10 cellular contexts compared by ENCODE assay signal in the genomic region with DNA sequence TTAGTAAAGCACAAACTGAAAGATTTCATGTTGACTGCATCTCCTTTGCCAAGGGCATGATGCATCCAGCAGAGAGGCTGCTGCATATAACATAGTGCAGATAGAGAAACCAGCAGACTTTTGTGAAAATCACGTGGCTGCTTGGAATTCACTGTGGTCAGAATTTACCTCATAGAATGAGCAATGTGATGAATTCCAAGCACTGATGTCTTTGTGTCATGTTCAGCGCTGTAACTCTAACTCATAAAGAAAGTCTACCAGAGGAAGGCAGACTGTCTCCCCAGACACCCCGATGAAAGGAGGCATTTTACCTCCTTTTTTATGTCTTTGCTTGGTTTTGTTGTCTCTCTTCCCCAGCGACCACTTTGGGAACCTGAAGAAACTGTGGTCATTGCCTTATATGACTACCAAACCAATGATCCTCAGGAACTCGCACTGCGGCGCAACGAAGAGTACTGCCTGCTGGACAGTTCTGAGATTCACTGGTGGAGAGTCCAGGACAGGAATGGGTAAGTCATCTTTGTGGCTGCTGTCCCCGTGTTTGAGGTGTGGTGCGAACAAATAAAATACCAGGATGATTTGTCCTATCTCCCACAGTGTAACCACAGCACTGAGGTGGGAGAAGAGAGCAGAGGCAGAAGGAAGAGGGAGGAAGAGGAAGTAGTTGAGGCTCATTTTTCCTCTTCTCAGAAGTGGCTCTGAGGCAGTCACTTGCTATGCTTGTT. TPM values are rescaled to one million over a fixed set of nuclear protein-coding genes. Genes with fewer than 3 reads are reported as not detected.
DNase-seq lines count a peak whose midpoint lies in the region; ATAC-seq and TF ChIP-seq lines count a peak whose summit lies in the region.
"Had no signal": no experiment of that assay in that cellular context is flagged by ENCODE, and none has a peak within 500 bp of the region (broad histone marks: within the 10 kb centered on the region; RNA-seq: fewer than 3 reads in every experiment).

No MANE protein-coding gene starts in this region.

- TF ChIP-seq EP300 in tibial nerve (IDR thresholded peaks at IDR 0.05): no peak

- peak overlapping the region; percentile 29; the same call in 1 of the 2 replicates for H3K4me2 ChIP-seq in BLaER1

- H3K9me3 ChIP-seq in BLaER1 (no peaks in the 10 kb centered on the region), tibial nerve (no peaks in the 10 kb centered on the region)
- H3K9me3 ChIP-seq: right atrium auricular region had no signal

- peak; percentile 64 for DNase-seq in LHCN-M2 (ENCODE audit: low read depth)
- DNase-seq in activated T-cell treated with anti-CD3 and anti-CD28 coated beads, Interleukin-2, amount 50 U/mL, for 72 hours: peak; percentile 82 to 86
- peak; percentile 87 for DNase-seq in natural killer cell treated with Interleukin-12 subunit alpha and Interleukin-12 subunit beta and Interleukin-15 and Interleukin-18, amount 100 ng/mL, for 72 hours (ENCODE audit: low spot score)
- DNase-seq in tibial nerve (ENCODE audit: low spot score in 2 of 2): no peak
- no peak for DNase-seq in NCI-H1105 treated with DMSO at 0.1 percent for 48 hours (lab: John Stamatoyannopoulos, UW)
- DNase-seq: DMS53 had no signal

- H3K4me3 ChIP-seq in BLaER1: no peak overlapping the region
- H3K4me3 ChIP-seq in tibial nerve: no peak overlapping the region
- H3K4me3 ChIP-seq: right atrium auricular region had no signal

- H3K36me3 ChIP-seq in BLaER1: no peaks in the 10 kb centered on the region
- H3K36me3 ChIP-seq in tibial nerve: no peaks in the 10 kb centered on the region
- H3K36me3 ChIP-seq: right atrium auricular region had no signal

- no peak for TF ChIP-seq CTCF in tibial nerve (IDR thresholded peaks at IDR 0.05)

- peak overlapping the region; percentile 85 to 86 for H3K4me3 Mint-ChIP-seq in activated T-cell treated with anti-CD3 and anti-CD28 coated beads, Interleukin-2, amount 50 U/mL, for 72 hours
- H3K4me3 Mint-ChIP-seq in natural killer cell treated with Interleukin-12 subunit alpha and Interleukin-12 subunit beta and Interleukin-15 and Interleukin-18, amount 100 ng/mL, for 72 hours: peak overlapping the region; percentile 92

- no peaks in the 10 kb centered on the region for H3K27me3 ChIP-seq in BLaER1
- H3K27me3 ChIP-seq in tibial nerve: no peaks in the 10 kb centered on the region
- H3K27me3 ChIP-seq: right atrium auricular region had no signal

- TF ChIP-seq POLR2A in tibial nerve (IDR thresholded peaks at IDR 0.05): no peak

- H3K4me1 ChIP-seq in BLaER1: peaks cover 30% of the 10 kb centered on the region
- H3K4me1 ChIP-seq in tibial nerve: no peaks in the 10 kb centered on the region

- 75 to 84% methylated on average over 10 of the region's 10 CpGs for WGBS in tibial nerve, 2 donors

- H3K36me3 Mint-ChIP-seq in activated T-cell treated with anti-CD3 and anti-CD28 coated beads, Interleukin-2, amount 50 U/mL, for 72 hours (ENCODE audit: insufficient read depth in 2 of 2): peaks cover 38 to 77% of the 10 kb centered on the region in 2 donors
- peaks cover 54% of the 10 kb centered on the region for H3K36me3 Mint-ChIP-seq in natural killer cell treated with Interleukin-12 subunit alpha and Interleukin-12 subunit beta and Interleukin-15 and Interleukin-18, amount 100 ng/mL, for 72 hours

- H3K4me1 Mint-ChIP-seq in activated T-cell treated with anti-CD3 and anti-CD28 coated beads, Interleukin-2, amount 50 U/mL, for 72 hours (ENCODE audit: low read depth): peaks cover 99% of the 10 kb centered on the region
- H3K4me1 Mint-ChIP-seq in natural killer cell treated with Interleukin-12 subunit alpha and Interleukin-12 subunit beta and Interleukin-15 and Interleukin-18, amount 100 ng/mL, for 72 hours (ENCODE audit: low read depth in 2 of 2): peaks cover 64 to 73% of the 10 kb centered on the region in 2 donors

- no peak overlapping the region for H3K27ac ChIP-seq in BLaER1
- no peak overlapping the region for H3K27ac ChIP-seq in tibial nerve
- H3K27ac ChIP-seq: right atrium auricular region had no signal

- H3K9me3 Mint-ChIP-seq in activated T-cell treated with anti-CD3 and anti-CD28 coated beads, Interleukin-2, amount 50 U/mL, for 72 hours: peaks cover 0 to 2% of the 10 kb centered on the region in 2 donors
- H3K9me3 Mint-ChIP-seq in natural killer cell treated with Interleukin-12 subunit alpha and Interleukin-12 subunit beta and Interleukin-15 and Interleukin-18, amount 100 ng/mL, for 72 hours: no peaks in the 10 kb centered on the region

- no peak overlapping the region for H3K9ac ChIP-seq in BLaER1

- peak; percentile 66 to 69 for ATAC-seq in activated T-cell treated with anti-CD3 and anti-CD28 coated beads, Interleukin-2, amount 50 U/mL, for 72 hours (replicated peaks in 1 of 2)
- peak; percentile 80 to 86 for ATAC-seq in natural killer cell treated with Interleukin-12 subunit alpha and Interleukin-12 subunit beta and Interleukin-15 and Interleukin-18, amount 100 ng/mL, for 72 hours
- ATAC-seq in GM21515 (IDR thresholded peaks at IDR 0.05; ENCODE audit: unreplicated experiment) (no peak), GM21526 (IDR thresholded peaks at IDR 0.05; ENCODE audit: low FRiP score, unreplicated experiment) (no peak)

- peak overlapping the region; percentile 97 for H3K27ac Mint-ChIP-seq in activated T-cell treated with anti-CD3 and anti-CD28 coated beads, Interleukin-2, amount 50 U/mL, for 72 hours
- peak overlapping the region; percentile 89 to 93 for H3K27ac Mint-ChIP-seq in natural killer cell treated with Interleukin-12 subunit alpha and Interleukin-12 subunit beta and Interleukin-15 and Interleukin-18, amount 100 ng/mL, for 72 hours

- H4K20me1 ChIP-seq in BLaER1: no peaks in the 10 kb centered on the region

- no peaks in the 10 kb centered on the region for H3K27me3 Mint-ChIP-seq in activated T-cell treated with anti-CD3 and anti-CD28 coated beads, Interleukin-2, amount 50 U/mL, for 72 hours (ENCODE audit: low read depth)
- no peaks in the 10 kb centered on the region for H3K27me3 Mint-ChIP-seq in natural killer cell treated with Interleukin-12 subunit alpha and Interleukin-12 subunit beta and Interleukin-15 and Interleukin-18, amount 100 ng/mL, for 72 hours

RNA-seq across cellular contexts. Expression of a gene that starts 42.0 kb away (rescaled TPM):
- total RNA-seq in LHCN-M2 (2014; rRNA removed) (0.06 TPM in 1 of 2 replicates, not detected in the other), tibial nerve (1 to 10 TPM in 3 of 4 donors, under 1 TPM in 1; 0.44 to 3.3 (median 1.2) TPM)
- polyA plus RNA-seq in LHCN-M2 (2012): not detected
- total RNA-seq in activated T-cell treated with anti-CD3 and anti-CD28 coated beads, Interleukin-2, amount 50 U/mL, for 72 hours: 100 to 1,000 TPM; 289 to 314 TPM
- 100 to 1,000 TPM; 153 to 225 TPM for total RNA-seq in natural killer cell treated with Interleukin-12 subunit alpha and Interleukin-12 subunit beta and Interleukin-15 and Interleukin-18, amount 100 ng/mL, for 72 hours

RNA-seq across cellular contexts. Expression of a gene that starts 43.3 kb away (rescaled TPM):
- 6.1 and 9.9 TPM in 2 replicates for total RNA-seq in LHCN-M2 (2014; rRNA removed)
- polyA plus RNA-seq in LHCN-M2 (2012): 6.3 TPM
- 100 to 1,000 TPM; 235 to 288 TPM for total RNA-seq in activated T-cell treated with anti-CD3 and anti-CD28 coated beads, Interleukin-2, amount 50 U/mL, for 72 hours
- 100 to 1,000 TPM; 282 to 424 TPM for total RNA-seq in natural killer cell treated with Interleukin-12 subunit alpha and Interleukin-12 subunit beta and Interleukin-15 and Interleukin-18, amount 100 ng/mL, for 72 hours
- 10 to 100 TPM; 14.4 to 27.3 (median 18.0) TPM for total RNA-seq in tibial nerve

RNA-seq across cellular contexts. Expression of a gene that starts 56.6 kb away (rescaled TPM):
- total RNA-seq in LHCN-M2 (2014; rRNA removed): not detected in 2 replicates
- polyA plus RNA-seq in LHCN-M2 (2012): not detected
- under 1 TPM; 0.22 to 0.39 TPM for total RNA-seq in activated T-cell treated with anti-CD3 and anti-CD28 coated beads, Interleukin-2, amount 50 U/mL, for 72 hours
- not detected for total RNA-seq in natural killer cell treated with Interleukin-12 subunit alpha and Interleukin-12 subunit beta and Interleukin-15 and Interleukin-18, amount 100 ng/mL, for 72 hours
- not detected for total RNA-seq in tibial nerve
- total RNA-seq: right atrium auricular region had no signal

Comparison
In these comparisons a context has a peak if more than half of its experiments do, and no peak if none do; other contexts are left out.
1. DNase-seq: peak in LHCN-M2 (single experiment), activated T-cell treated with anti-CD3 and anti-CD28 coated beads, Interleukin-2, amount 50 U/mL, for 72 hours (2 of 2) and natural killer cell treated with Interleukin-12 subunit alpha and Interleukin-12 subunit beta and Interleukin-15 and Interleukin-18, amount 100 ng/mL, for 72 hours (single experiment); none in tibial nerve (0 of 2) and NCI-H1105 treated with DMSO at 0.1 percent for 48 hours (single experiment).
2. ATAC-seq: peak in activated T-cell treated with anti-CD3 and anti-CD28 coated beads, Interleukin-2, amount 50 U/mL, for 72 hours (2 of 2) and natural killer cell treated with Interleukin-12 subunit alpha and Interleukin-12 subunit beta and Interleukin-15 and Interleukin-18, amount 100 ng/mL, for 72 hours (2 of 2); none in GM21515 (single experiment) and GM21526 (single experiment).
3. RNA of a gene that starts 42.0 kb away (total RNA-seq): 289 to 314 TPM in activated T-cell treated with anti-CD3 and anti-CD28 coated beads, Interleukin-2, amount 50 U/mL, for 72 hours and 153 to 225 TPM in natural killer cell treated with Interleukin-12 subunit alpha and Interleukin-12 subunit beta and Interleukin-15 and Interleukin-18, amount 100 ng/mL, for 72 hours; 0.44 to 3.3 TPM in tibial nerve and 0.06 TPM in LHCN-M2; every median in the first group is over 10 times any median in the second.
4. RNA of a gene that starts 43.3 kb away (total RNA-seq): 282 to 424 TPM in natural killer cell treated with Interleukin-12 subunit alpha and Interleukin-12 subunit beta and Interleukin-15 and Interleukin-18, amount 100 ng/mL, for 72 hours and 235 to 288 TPM in activated T-cell treated with anti-CD3 and anti-CD28 coated beads, Interleukin-2, amount 50 U/mL, for 72 hours; 14.4 to 27.3 TPM in tibial nerve and 6.1 to 9.9 TPM in LHCN-M2; every median in the first group is over 4 times any median in the second.